Comparison of ENCODE assay signal across 8 cellular contexts in the genomic region with DNA sequence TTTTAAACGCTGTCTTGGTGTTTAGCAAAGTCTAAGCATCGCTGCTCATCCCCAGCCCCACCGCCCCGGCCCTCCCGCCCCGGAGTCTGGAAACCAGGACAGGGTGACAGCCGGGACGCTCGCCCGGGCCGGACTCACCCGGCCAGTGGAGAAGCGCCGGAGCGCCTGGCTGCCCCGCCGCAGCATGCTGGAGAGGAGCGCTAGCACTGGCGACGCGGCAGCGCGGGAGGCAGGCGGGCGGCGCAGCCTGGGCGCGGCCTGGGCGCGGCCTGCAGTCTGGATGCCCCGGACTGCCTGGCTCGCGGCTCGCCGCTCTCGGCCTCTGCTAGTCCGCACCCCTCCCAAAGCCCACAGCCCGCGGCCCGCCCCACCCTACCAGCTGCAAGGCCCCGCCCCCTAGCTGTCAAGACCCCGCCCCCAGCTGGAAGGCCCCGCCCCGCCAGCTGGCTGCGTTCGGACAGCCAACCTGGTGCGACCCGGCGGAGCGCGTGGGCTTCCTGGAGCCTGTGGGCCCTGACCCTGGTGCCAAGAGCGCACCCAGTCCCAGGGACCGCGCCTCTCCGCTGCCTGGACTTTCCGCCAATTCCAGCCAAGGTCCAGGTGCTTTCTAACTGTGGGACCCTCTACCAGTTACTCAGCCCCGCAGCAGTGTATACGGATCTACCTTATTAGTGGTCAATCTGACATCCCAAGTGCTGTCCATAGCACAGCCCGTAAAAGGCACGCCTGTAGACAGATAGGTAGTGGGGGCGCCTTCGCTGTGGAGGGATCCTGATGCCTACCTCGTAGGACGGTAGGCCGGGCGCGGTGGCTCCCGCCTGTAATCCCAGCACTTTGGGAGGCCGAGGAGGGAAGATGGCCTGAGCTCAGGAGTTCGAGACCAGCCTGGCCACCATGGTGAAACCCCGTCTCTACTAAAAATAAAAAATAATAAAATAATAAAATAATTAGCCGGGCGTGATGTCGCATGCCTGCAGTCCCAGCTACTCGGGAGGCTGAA. TPM values are rescaled to one million over a fixed set of nuclear protein-coding genes. Genes with fewer than 3 reads are reported as not detected.
DNase-seq lines count a peak whose midpoint lies in the region; ATAC-seq, FAIRE-seq and TF ChIP-seq lines count a peak whose summit lies in the region.

A gene (minus strand): TSS at position 208 of the 1,000 bp plus-strand sequence. CDS start 22 bp downstream, at position 186.

- intact Hi-C loops in breast epithelium (cut with DNase I; ENCODE audit: low total_unique reads), result loop anchor here (5.0 kb wide), 1 partner anchor 233 kb away; no protein-coding TSS in a partner anchor

- DNase-seq in BE2C (peak; percentile 96), GM19238 (ENCODE audit: insufficient read length, low spot score) (peak; percentile 42), HTR-8/SVneo (ENCODE audit: insufficient read length, low spot score) (peak; percentile 71), T-helper 22 cell (ENCODE audit: low read depth) (peak; percentile 18), breast epithelium (ENCODE audit: low spot score in 2 of 2) (peak; percentile 62 to 73)

- peak within 1 kb of the TSS; percentile 93 for H3K4me3 ChIP-seq in BE2C (ENCODE audit: low read depth, low read length)
- H3K4me3 ChIP-seq in breast epithelium, result peak within 1 kb of the TSS; percentile 57 to 76 (median 60)
- peak within 1 kb of the TSS; percentile 87 for H3K4me3 ChIP-seq in iPS-20b (ENCODE audit: low read length)
- H3K4me3 ChIP-seq in skeletal muscle satellite cell (ENCODE audit: low read length), result peak within 1 kb of the TSS; percentile 84

- H3K36me3 ChIP-seq in BE2C (no peaks in the 10 kb centered on the region), breast epithelium (no peaks in the 10 kb centered on the region), iPS-20b (ENCODE audit: insufficient read depth, low read depth, low read length) (no peaks in the 10 kb centered on the region), skeletal muscle satellite cell (ENCODE audit: insufficient read depth, low read length) (no peaks in the 10 kb centered on the region)

- H3K9ac ChIP-seq in iPS-20b (ENCODE audit: low read depth, low read length) (peak within 1 kb of the TSS; percentile 72; the same call in 1 of the 2 replicates), skeletal muscle satellite cell (ENCODE audit: low read depth, low read length) (peak within 1 kb of the TSS; percentile 82)

- no peak for ATAC-seq in HG02763 (IDR thresholded peaks at IDR 0.05; ENCODE audit: unreplicated experiment)

- H3K4me2 ChIP-seq in skeletal muscle satellite cell (ENCODE audit: low read length), result peak within 1 kb of the TSS; percentile 93

- H3K4me1 ChIP-seq in BE2C (no peaks in the 10 kb centered on the region), breast epithelium (no peaks in the 10 kb centered on the region), iPS-20b (ENCODE audit: insufficient read depth, low read length) (peaks cover 11% of the 10 kb centered on the region; the same call in 1 of the 2 replicates), skeletal muscle satellite cell (ENCODE audit: control insufficient read depth, insufficient read depth, low read length) (peaks cover 8% of the 10 kb centered on the region)

- no peak for TF ChIP-seq POLR2A in breast epithelium (IDR thresholded peaks at IDR 0.05)

- peak within 1 kb of the TSS in 1 of 2 donors; percentile 36 for H3K27ac ChIP-seq in breast epithelium
- H3K27ac ChIP-seq in iPS-20b (ENCODE audit: low read length), result no peak within 1 kb of the TSS

- TF ChIP-seq CTCF in BE2C (IDR thresholded peaks at IDR 0.05; ENCODE audit: low read depth, low read length) (no peak), breast epithelium (IDR thresholded peaks at IDR 0.05) (no peak)

- H3K9me3 ChIP-seq in BE2C, result no peaks in the 10 kb centered on the region
- H3K9me3 ChIP-seq in breast epithelium, result no peaks in the 10 kb centered on the region
- H3K9me3 ChIP-seq in iPS-20b (ENCODE audit: insufficient read depth, low read depth, low read length), result no peaks in the 10 kb centered on the region
- H3K9me3 ChIP-seq in skeletal muscle satellite cell (replicated peaks; ENCODE audit: low read length), result no peaks in the 10 kb centered on the region

- H3K27me3 ChIP-seq in BE2C (no peaks in the 10 kb centered on the region), breast epithelium (no peaks in the 10 kb centered on the region), iPS-20b (ENCODE audit: insufficient read depth, low read length) (peaks cover 22% of the 10 kb centered on the region), skeletal muscle satellite cell (ENCODE audit: control insufficient read depth, insufficient read depth, low read length) (peaks cover under 1% of the 10 kb centered on the region)

- peak; percentile 81 for FAIRE-seq in HTR-8/SVneo (lab: Jason Lieb, UNC)

RNA-seq across cellular contexts. Expression of the gene that starts here (rescaled TPM):
- 4.5 TPM for polyA plus RNA-seq in BE2C (2012; ENCODE audit: insufficient read depth, insufficient read length, low read depth)
- total RNA-seq in breast epithelium, result 1 to 10 TPM; 2.3 to 7.8 (median 6.7) TPM
- 29.2 and 34.3 TPM in 2 replicates for total RNA-seq in skeletal muscle satellite cell (2012; rRNA removed)

Comparison
In these comparisons a context has a peak if more than half of its experiments do, and no peak if none do; other contexts are left out.
1. DNase-seq: peak in every context shown above with its lines; median percentile 96 in BE2C; 71 in HTR-8/SVneo; 68 in breast epithelium; 42 in GM19238; 18 in T-helper 22 cell.